In the genomic region with DNA sequence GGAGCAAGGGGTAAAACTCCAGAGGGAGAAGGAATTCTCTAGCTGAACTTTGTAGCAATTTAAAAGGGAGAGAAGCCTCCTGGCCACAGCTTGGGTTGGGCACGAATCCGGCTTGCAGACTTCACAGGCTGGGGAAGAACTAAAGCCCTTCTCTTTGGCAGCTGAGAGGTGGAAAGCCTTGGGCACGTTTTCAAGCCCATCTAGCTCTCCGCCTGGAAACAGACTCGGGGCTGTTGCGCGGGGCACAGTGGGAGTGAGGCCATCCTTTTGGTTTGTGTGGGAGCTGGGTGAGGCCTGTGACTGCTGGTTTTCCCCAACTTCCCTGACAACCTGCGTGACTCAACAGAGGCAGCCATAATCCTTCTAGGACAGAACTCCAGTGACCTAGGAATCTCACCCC, we compare ENCODE assay signal across 1 cellular context.
TF ChIP-seq lines count a peak whose summit lies in the region.

No MANE protein-coding gene starts in this region.

TF ChIP-seq in H1, 55 proteins besides CTCF, POLR2A, EP300 and RAD21:
- TF ChIP-seq EZH2 (IDR thresholded peaks at IDR 0.05; ENCODE audit: low read depth, low read length, severe bottlenecking) (no peak), NANOG (IDR thresholded peaks at IDR 0.05; ENCODE audit: insufficient read depth, low read depth, low read length, poor library complexity, severe bottlenecking) (no peak), FOSL1 (IDR thresholded peaks at IDR 0.05; ENCODE audit: insufficient read depth, low read depth, low read length) (no peak), SAP30 (IDR thresholded peaks at IDR 0.05; ENCODE audit: insufficient read depth, insufficient replicate concordance, low read length) (no peak), CHD2 (IDR thresholded peaks at IDR 0.05; ENCODE audit: low read length) (no peak), RNF2 (IDR thresholded peaks at IDR 0.05; ENCODE audit: borderline replicate concordance, low read depth, low read length, missing control alignments, poor library complexity, severe bottlenecking) (no peak), NRF1 (IDR thresholded peaks at IDR 0.05; ENCODE audit: low read depth, low read length) (no peak), BCL11A (IDR thresholded peaks at IDR 0.05; ENCODE audit: low read depth in 2 of 2, low read length in 2 of 2) (no peak), TCF12 (IDR thresholded peaks at IDR 0.05; ENCODE audit: low read depth, low read length) (no peak), JUN (IDR thresholded peaks at IDR 0.05; ENCODE audit: low read depth, low read length) (no peak), SP2 (IDR thresholded peaks at IDR 0.05; ENCODE audit: low read length) (no peak)
- TF ChIP-seq, protein P1, sequence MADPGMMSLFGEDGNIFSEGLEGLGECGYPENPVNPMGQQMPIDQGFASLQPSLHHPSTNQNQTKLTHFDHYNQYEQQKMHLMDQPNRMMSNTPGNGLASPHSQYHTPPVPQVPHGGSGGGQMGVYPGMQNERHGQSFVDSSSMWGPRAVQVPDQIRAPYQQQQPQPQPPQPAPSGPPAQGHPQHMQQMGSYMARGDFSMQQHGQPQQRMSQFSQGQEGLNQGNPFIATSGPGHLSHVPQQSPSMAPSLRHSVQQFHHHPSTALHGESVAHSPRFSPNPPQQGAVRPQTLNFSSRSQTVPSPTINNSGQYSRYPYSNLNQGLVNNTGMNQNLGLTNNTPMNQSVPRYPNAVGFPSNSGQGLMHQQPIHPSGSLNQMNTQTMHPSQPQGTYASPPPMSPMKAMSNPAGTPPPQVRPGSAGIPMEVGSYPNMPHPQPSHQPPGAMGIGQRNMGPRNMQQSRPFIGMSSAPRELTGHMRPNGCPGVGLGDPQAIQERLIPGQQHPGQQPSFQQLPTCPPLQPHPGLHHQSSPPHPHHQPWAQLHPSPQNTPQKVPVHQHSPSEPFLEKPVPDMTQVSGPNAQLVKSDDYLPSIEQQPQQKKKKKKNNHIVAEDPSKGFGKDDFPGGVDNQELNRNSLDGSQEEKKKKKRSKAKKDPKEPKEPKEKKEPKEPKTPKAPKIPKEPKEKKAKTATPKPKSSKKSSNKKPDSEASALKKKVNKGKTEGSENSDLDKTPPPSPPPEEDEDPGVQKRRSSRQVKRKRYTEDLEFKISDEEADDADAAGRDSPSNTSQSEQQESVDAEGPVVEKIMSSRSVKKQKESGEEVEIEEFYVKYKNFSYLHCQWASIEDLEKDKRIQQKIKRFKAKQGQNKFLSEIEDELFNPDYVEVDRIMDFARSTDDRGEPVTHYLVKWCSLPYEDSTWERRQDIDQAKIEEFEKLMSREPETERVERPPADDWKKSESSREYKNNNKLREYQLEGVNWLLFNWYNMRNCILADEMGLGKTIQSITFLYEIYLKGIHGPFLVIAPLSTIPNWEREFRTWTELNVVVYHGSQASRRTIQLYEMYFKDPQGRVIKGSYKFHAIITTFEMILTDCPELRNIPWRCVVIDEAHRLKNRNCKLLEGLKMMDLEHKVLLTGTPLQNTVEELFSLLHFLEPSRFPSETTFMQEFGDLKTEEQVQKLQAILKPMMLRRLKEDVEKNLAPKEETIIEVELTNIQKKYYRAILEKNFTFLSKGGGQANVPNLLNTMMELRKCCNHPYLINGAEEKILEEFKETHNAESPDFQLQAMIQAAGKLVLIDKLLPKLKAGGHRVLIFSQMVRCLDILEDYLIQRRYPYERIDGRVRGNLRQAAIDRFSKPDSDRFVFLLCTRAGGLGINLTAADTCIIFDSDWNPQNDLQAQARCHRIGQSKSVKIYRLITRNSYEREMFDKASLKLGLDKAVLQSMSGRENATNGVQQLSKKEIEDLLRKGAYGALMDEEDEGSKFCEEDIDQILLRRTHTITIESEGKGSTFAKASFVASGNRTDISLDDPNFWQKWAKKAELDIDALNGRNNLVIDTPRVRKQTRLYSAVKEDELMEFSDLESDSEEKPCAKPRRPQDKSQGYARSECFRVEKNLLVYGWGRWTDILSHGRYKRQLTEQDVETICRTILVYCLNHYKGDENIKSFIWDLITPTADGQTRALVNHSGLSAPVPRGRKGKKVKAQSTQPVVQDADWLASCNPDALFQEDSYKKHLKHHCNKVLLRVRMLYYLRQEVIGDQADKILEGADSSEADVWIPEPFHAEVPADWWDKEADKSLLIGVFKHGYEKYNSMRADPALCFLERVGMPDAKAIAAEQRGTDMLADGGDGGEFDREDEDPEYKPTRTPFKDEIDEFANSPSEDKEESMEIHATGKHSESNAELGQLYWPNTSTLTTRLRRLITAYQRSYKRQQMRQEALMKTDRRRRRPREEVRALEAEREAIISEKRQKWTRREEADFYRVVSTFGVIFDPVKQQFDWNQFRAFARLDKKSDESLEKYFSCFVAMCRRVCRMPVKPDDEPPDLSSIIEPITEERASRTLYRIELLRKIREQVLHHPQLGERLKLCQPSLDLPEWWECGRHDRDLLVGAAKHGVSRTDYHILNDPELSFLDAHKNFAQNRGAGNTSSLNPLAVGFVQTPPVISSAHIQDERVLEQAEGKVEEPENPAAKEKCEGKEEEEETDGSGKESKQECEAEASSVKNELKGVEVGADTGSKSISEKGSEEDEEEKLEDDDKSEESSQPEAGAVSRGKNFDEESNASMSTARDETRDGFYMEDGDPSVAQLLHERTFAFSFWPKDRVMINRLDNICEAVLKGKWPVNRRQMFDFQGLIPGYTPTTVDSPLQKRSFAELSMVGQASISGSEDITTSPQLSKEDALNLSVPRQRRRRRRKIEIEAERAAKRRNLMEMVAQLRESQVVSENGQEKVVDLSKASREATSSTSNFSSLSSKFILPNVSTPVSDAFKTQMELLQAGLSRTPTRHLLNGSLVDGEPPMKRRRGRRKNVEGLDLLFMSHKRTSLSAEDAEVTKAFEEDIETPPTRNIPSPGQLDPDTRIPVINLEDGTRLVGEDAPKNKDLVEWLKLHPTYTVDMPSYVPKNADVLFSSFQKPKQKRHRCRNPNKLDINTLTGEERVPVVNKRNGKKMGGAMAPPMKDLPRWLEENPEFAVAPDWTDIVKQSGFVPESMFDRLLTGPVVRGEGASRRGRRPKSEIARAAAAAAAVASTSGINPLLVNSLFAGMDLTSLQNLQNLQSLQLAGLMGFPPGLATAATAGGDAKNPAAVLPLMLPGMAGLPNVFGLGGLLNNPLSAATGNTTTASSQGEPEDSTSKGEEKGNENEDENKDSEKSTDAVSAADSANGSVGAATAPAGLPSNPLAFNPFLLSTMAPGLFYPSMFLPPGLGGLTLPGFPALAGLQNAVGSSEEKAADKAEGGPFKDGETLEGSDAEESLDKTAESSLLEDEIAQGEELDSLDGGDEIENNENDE (IDR thresholded peaks at IDR 0.05; ENCODE audit: insufficient replicate concordance, low read length): no peak
